Comparison of ENCODE assay signal across 1 cellular context in genomic region chr2:126700073-126700581, GRCh38.
TF ChIP-seq lines count a peak whose summit lies in the region.

No MANE protein-coding gene starts in this region.

TF ChIP-seq in GM12891, 5 proteins besides CTCF, POLR2A, EP300 and RAD21 (continued from another document):
- TF ChIP-seq POU2F2 (IDR thresholded peaks at IDR 0.05; ENCODE audit: low read depth, low read length) (no peak), PAX5 (IDR thresholded peaks at IDR 0.05; ENCODE audit: insufficient read depth, low read length, severe bottlenecking) (no peak)
